In genomic region chr6:27188206-27188884, GRCh38 we compare ENCODE assay signal across 1 cellular context.
A peak's percentile ranks its signal among the peaks of the same experiment; 100 is the strongest.
TF ChIP-seq lines count a peak whose summit lies in the region.

No MANE protein-coding gene starts in this region.

TF ChIP-seq in K562, 482 proteins besides CTCF, POLR2A, EP300 and RAD21 (continued from another document and continues in another):
- TF ChIP-seq RERE (CRISPR knock-in tag; IDR thresholded peaks at IDR 0.05; ENCODE audit: borderline replicate concordance) (no peak), ZBTB40 (IDR thresholded peaks at IDR 0.05) (peak; percentile 66), ZBTB40 (CRISPR knock-in tag; IDR thresholded peaks at IDR 0.05) (no peak), RFX1 (IDR thresholded peaks at IDR 0.05) (no peak), ZNF239 (CRISPR knock-in tag; IDR thresholded peaks at IDR 0.05) (no peak), ZNF143 (CRISPR knock-in tag; IDR thresholded peaks at IDR 0.05) (no peak), SFPQ (IDR thresholded peaks at IDR 0.05; ENCODE audit: low read depth, low read length) (no peak), ZNF175 (CRISPR knock-in tag; IDR thresholded peaks at IDR 0.05; ENCODE audit: low read depth) (peak; percentile 70; the same call in 1 of the 2 replicates), SAFB2 (IDR thresholded peaks at IDR 0.05; ENCODE audit: borderline replicate concordance, low read depth, low read length, severe bottlenecking) (no peak), PHTF2 (CRISPR knock-in tag; IDR thresholded peaks at IDR 0.05) (no peak), HDAC3 (IDR thresholded peaks at IDR 0.05; ENCODE audit: borderline replicate concordance, partially characterized antibody) (no peak), HMG20A (CRISPR knock-in tag; conservative IDR thresholded peaks at IDR 0.05) (no peak), NELFE (IDR thresholded peaks at IDR 0.05; ENCODE audit: insufficient read depth, insufficient read length) (no peak), HLTF (IDR thresholded peaks at IDR 0.05) (no peak), E2F5 (CRISPR knock-in tag; IDR thresholded peaks at IDR 0.05) (no peak), ZSCAN29 (IDR thresholded peaks at IDR 0.05) (no peak), NR1H2 (CRISPR knock-in tag; IDR thresholded peaks at IDR 0.05) (no peak), ZKSCAN1 (IDR thresholded peaks at IDR 0.05; ENCODE audit: low read depth, low read length) (no peak), ZNF134 (CRISPR knock-in tag; conservative IDR thresholded peaks at IDR 0.05) (no peak), NFXL1 (CRISPR knock-in tag; IDR thresholded peaks at IDR 0.05) (no peak), IFI16 (CRISPR knock-in tag; IDR thresholded peaks at IDR 0.05) (no peak), ZBTB34 (CRISPR knock-in tag; IDR thresholded peaks at IDR 0.05) (no peak), ARID1B (IDR thresholded peaks at IDR 0.05) (0 out of 2 replicates have a peak, but pooled peaks have one; percentile 23), TCFL5 (CRISPR knock-in tag; conservative IDR thresholded peaks at IDR 0.05) (no peak), RBFOX2 (IDR thresholded peaks at IDR 0.05; ENCODE audit: low read depth, low read length) (peak; percentile 71), ZNF707 (CRISPR knock-in tag; conservative IDR thresholded peaks at IDR 0.05) (no peak), MEF2A (IDR thresholded peaks at IDR 0.05; ENCODE audit: control insufficient read depth, low read depth, low read length) (no peak), HINFP (tag; conservative IDR thresholded peaks at IDR 0.05; ENCODE audit: low read depth) (no peak), CSDE1 (IDR thresholded peaks at IDR 0.05) (no peak), SNRNP70 (optimal IDR thresholded peaks at IDR 0.05; ENCODE audit: low read depth, low read length) (no peak), ARID3A (IDR thresholded peaks at IDR 0.05; ENCODE audit: borderline replicate concordance, low read depth, low read length) (peak; percentile 27; the same call in 1 of the 2 replicates), SPI1 (IDR thresholded peaks at IDR 0.05; ENCODE audit: borderline replicate concordance, low read depth, low read length) (no peak), BRF1 (IDR thresholded peaks at IDR 0.05; ENCODE audit: borderline replicate concordance, extremely low read depth, insufficient read length) (no peak), TRIM24 (IDR thresholded peaks at IDR 0.05) (no peak), RNF2 (IDR thresholded peaks at IDR 0.05) (no peak), RCOR1 (IDR thresholded peaks at IDR 0.05; ENCODE audit: borderline replicate concordance in 1 of 2, low read depth in 2 of 2, low read length in 2 of 2) (0 out of 4 replicates have a peak, but pooled peaks of 1 of the 2 experiments have one; percentile 41), RBM25 (IDR thresholded peaks at IDR 0.05; ENCODE audit: low read depth, low read length, severe bottlenecking) (no peak), HNRNPH1 (optimal IDR thresholded peaks at IDR 0.05; ENCODE audit: low read depth, low read length) (no peak), NEUROD1 (IDR thresholded peaks at IDR 0.05; ENCODE audit: borderline replicate concordance, low read depth, low read length, partially characterized antibody) (peak; percentile 12), ELF2 (CRISPR knock-in tag; IDR thresholded peaks at IDR 0.05) (no peak; the same call in 1 of the 2 replicates), ZNF24 (IDR thresholded peaks at IDR 0.05) (peak; percentile 31; the same call in 1 of the 2 replicates), BRD4 (IDR thresholded peaks at IDR 0.05) (peak; percentile 88), ZSCAN32 (CRISPR knock-in tag; IDR thresholded peaks at IDR 0.05) (no peak), GATA2 (CRISPR knock-in tag; IDR thresholded peaks at IDR 0.05) (no peak), SOX6 (IDR thresholded peaks at IDR 0.05) (no peak)
